8 cellular contexts compared by ENCODE assay signal in genomic region chr4:173025131-173025530, GRCh38.
A peak's percentile ranks its signal among the peaks of the same experiment; 100 is the strongest.
DNase-seq lines count a peak whose midpoint lies in the region; ATAC-seq, FAIRE-seq and TF ChIP-seq lines count a peak whose summit lies in the region.

No MANE protein-coding gene starts in this region.

- TF ChIP-seq POLR2A in upper lobe of left lung (IDR thresholded peaks at IDR 0.05) = no peak

- no peak overlapping the region for H3K27ac Mint-ChIP-seq in activated naive CD4-positive, alpha-beta T cell treated with anti-CD3 and anti-CD28 coated beads, Interleukin-2, amount 50 U/mL, for 72 hours

- H3K36me3 Mint-ChIP-seq in activated naive CD4-positive, alpha-beta T cell treated with anti-CD3 and anti-CD28 coated beads, Interleukin-2, amount 50 U/mL, for 72 hours = no peaks in the 10 kb centered on the region

- no peaks in the 10 kb centered on the region for H3K9me3 Mint-ChIP-seq in activated naive CD4-positive, alpha-beta T cell treated with anti-CD3 and anti-CD28 coated beads, Interleukin-2, amount 50 U/mL, for 72 hours

- WGBS in upper lobe of left lung, 2 donors = 95 to 100% methylated on average over 1 of the region's 1 CpG

- no peaks in the 10 kb centered on the region for H3K9me3 ChIP-seq in upper lobe of left lung

- peak; percentile 57 to 72 for ATAC-seq in activated naive CD4-positive, alpha-beta T cell treated with anti-CD3 and anti-CD28 coated beads, Interleukin-2, amount 50 U/mL, for 72 hours
- ATAC-seq in GM21723 (IDR thresholded peaks at IDR 0.05; ENCODE audit: unreplicated experiment) (peak; percentile 81), upper lobe of left lung (ENCODE audit: low FRiP score in 2 of 2) (peak; percentile 40 to 86)

- H3K27ac ChIP-seq in upper lobe of left lung = no peak overlapping the region

- no peak overlapping the region for H3K4me3 ChIP-seq in upper lobe of left lung

- DNase-seq in activated naive CD4-positive, alpha-beta T cell treated with anti-CD3 and anti-CD28 coated beads, Interleukin-2, amount 50 U/mL, for 72 hours (ENCODE audit: low spot score in 2 of 2) = peak in 1 of 2 donors; percentile 25
- no peak for DNase-seq in activated naive CD4-positive, alpha-beta T cell treated with anti-CD3 and anti-CD28 coated beads, Interleukin-2, amount 50 U/mL, for 16 hours
- DNase-seq in HTR-8/SVneo (ENCODE audit: insufficient read length, low spot score) = peak; percentile 67
- DNase-seq in OCI-M1 (lab: John Stamatoyannopoulos, UW) = peak; percentile 91
- peak; percentile 58 for DNase-seq in cerebellum (ENCODE audit: low spot score)
- peak; percentile 83 for DNase-seq in left kidney (ENCODE audit: low read depth, low spot score)
- DNase-seq in upper lobe of left lung = peak in 1 of 2 donors; percentile 28

- FAIRE-seq in HTR-8/SVneo (lab: Jason Lieb, UNC) = peak; percentile 70

- peak; percentile 35 to 71 (median 60) for TF ChIP-seq CTCF in upper lobe of left lung (IDR thresholded peaks at IDR 0.05)

- H3K27me3 ChIP-seq in upper lobe of left lung = no peaks in the 10 kb centered on the region

- TF ChIP-seq EP300 in upper lobe of left lung (IDR thresholded peaks at IDR 0.05) = no peak

- no peaks in the 10 kb centered on the region for H3K36me3 ChIP-seq in upper lobe of left lung

- no peaks in the 10 kb centered on the region for H3K4me1 ChIP-seq in upper lobe of left lung
